In the genomic region with DNA sequence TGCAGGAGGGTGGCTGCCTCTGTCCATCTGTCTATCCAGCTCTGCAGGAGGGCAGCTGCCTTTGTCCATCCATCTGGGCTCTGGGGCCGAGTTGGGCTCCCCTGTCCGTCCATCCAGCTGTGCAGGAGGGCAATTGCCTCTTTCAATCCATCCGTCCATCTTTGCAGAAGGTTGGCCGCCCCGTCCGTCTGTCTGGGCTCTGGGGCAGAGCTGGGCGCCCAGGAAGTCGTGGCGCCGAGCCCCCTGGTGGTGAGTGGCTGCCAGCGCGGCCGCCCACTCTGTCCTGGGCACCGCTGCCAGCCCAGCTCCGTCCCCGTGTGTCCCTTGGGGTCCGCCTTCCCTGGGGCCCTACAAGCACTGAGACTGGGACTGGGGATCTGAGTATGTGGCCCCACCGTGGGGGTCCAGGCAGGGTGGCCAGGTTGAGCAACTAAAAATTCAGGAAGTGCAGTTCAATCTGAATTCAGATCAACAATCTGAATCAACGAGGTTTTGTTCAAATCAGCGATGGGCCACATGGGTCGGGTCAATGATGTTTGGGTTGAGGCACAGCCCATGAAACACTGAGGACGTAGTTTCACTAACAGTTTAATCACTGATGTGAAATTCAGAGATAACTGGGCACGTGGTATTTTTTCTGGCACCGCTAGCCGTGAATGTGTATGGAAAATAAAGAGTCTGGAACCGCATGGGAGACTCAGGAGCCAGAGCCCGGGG, we compare ENCODE assay signal across 8 cellular contexts.
DNase-seq lines count a peak whose midpoint lies in the region; ATAC-seq, FAIRE-seq and TF ChIP-seq lines count a peak whose summit lies in the region.

No MANE protein-coding gene starts in this region.

- H3K27ac ChIP-seq in RWPE1 (no peak overlapping the region), GM12878 (ENCODE audit: control insufficient read depth, insufficient read depth) (no peak overlapping the region), sigmoid colon (no peak overlapping the region)

- WGBS in GM12878 (ENCODE audit: insufficient coverage, insufficient replicate concordance, low lambda C conversion rate, missing lambda C conversion rate): 22% methylated on average over 27 of the region's 27 CpGs
- 27 to 61% methylated on average over 27 of the region's 27 CpGs for WGBS in sigmoid colon, 2 donors

- ATAC-seq in GM12878 (no peak), GM19023 (IDR thresholded peaks at IDR 0.05; ENCODE audit: unreplicated experiment) (no peak)

- TF ChIP-seq RAD21 in GM12878 (IDR thresholded peaks at IDR 0.05; ENCODE audit: insufficient read depth, low read depth, low read length): no peak

- H3K27me3 ChIP-seq in GM12878 (replicated peaks in 1 of 2; ENCODE audit: control insufficient read depth in 2 of 2, insufficient read depth in 2 of 2, low read length in 1 of 2): no peaks in the 10 kb centered on the region
- peaks cover 0 to 94% (median 31%) of the 10 kb centered on the region in 3 donors for H3K27me3 ChIP-seq in sigmoid colon

- TF ChIP-seq POLR2A in GM12878 (IDR thresholded peaks at IDR 0.05; ENCODE audit: low read depth, low read length): no peak
- TF ChIP-seq POLR2A in sigmoid colon (IDR thresholded peaks at IDR 0.05): no peak

- no peak for FAIRE-seq in GM12878 (lab: Jason Lieb, UNC)

- H2AFZ ChIP-seq in GM12878 (ENCODE audit: control insufficient read depth, low read depth, low read length): no peak overlapping the region

- H3K79me2 ChIP-seq in GM12878 (ENCODE audit: control insufficient read depth, insufficient read depth, low read length): no peaks in the 10 kb centered on the region

- intact Hi-C loops in GM12878 (cut with micrococcal nuclease; ENCODE audit: unreplicated experiment): no loop called here
- intact Hi-C loops in sigmoid colon (cut with DNase I): no loop called here

- POLR2A ChIA-PET in RWPE1 (lab: Yijun Ruan, JAX; ENCODE audit: low non-redundant PET) (no interaction called here), GM12878 (lab: Charles Lee) (no interaction called here)

- H3K4me1 ChIP-seq in GM12878 (ENCODE audit: control insufficient read depth, insufficient read depth, low read length) (no peaks in the 10 kb centered on the region), sigmoid colon (no peaks in the 10 kb centered on the region)

- H3K9me3 ChIP-seq in GM12878 (replicated peaks; ENCODE audit: control insufficient read depth, insufficient read depth, low read length) (no peaks in the 10 kb centered on the region; the same call in 2 of the 3 replicates), sigmoid colon (no peaks in the 10 kb centered on the region)

- RAD21 ChIA-PET in GM12878 (lab: Charles Lee; ENCODE audit: unreplicated experiment): no interaction called here

- DNase-seq in GM12865 (ENCODE audit: low read depth): peak; percentile 4
- no peak for DNase-seq in RWPE1 (ENCODE audit: low spot score)
- no peak for DNase-seq in GM12878 (ENCODE audit: low read depth, low spot score)
- DNase-seq in sigmoid colon: no peak
- no peak for DNase-seq in islet precursor cell
- DNase-seq in NCI-H345 (lab: John Stamatoyannopoulos, UW): no peak
- no peak for DNase-seq in epidermal melanocyte (ENCODE audit: insufficient read length, low spot score)

- SMC1A ChIA-PET in GM12878 (lab: Charles Lee; ENCODE audit: uncharacterized antibody, unreplicated experiment): no interaction called here

- in situ Hi-C loops in GM12878 (cut with MboI): no loop called here

- H3K4me3 ChIP-seq in GM12865 (ENCODE audit: low read depth, low read length): no peak overlapping the region
- H3K4me3 ChIP-seq in GM12878: no peak overlapping the region
- no peak overlapping the region for H3K4me3 ChIP-seq in sigmoid colon

- H3K36me3 ChIP-seq in GM12878 (ENCODE audit: control insufficient read depth in 2 of 2, insufficient read depth in 2 of 2, low read length in 1 of 2) (no peaks in the 10 kb centered on the region), sigmoid colon (no peaks in the 10 kb centered on the region)

- TF ChIP-seq EP300 in GM12878 (IDR thresholded peaks at IDR 0.05; ENCODE audit: borderline replicate concordance in 1 of 2, control insufficient read depth in 1 of 2, low read depth in 2 of 2, low read length in 2 of 2): no peak
- no peak for TF ChIP-seq EP300 in sigmoid colon (IDR thresholded peaks at IDR 0.05)

- CTCF ChIA-PET in RWPE1 (lab: Yijun Ruan, JAX): interaction anchor here (0.6 kb wide), 2 partner anchors 9 to 13 kb away, joined by 3 to 4 read pairs; no protein-coding TSS in a partner anchor
- CTCF ChIA-PET in GM12878 (lab: Yijun Ruan, JAX): interaction anchor here (0.6 kb wide), 1 partner anchor 727 kb away, joined by 3 read pairs; a partner anchor contains a TSS

- H4K20me1 ChIP-seq in GM12878 (ENCODE audit: control insufficient read depth, insufficient read depth): no peaks in the 10 kb centered on the region

- BruUV-seq in GM12878 (replicated peaks; lab: Mats Ljungman, UMichigan): no TSS peak

- H3K9ac ChIP-seq in GM12878 (ENCODE audit: control insufficient read depth, insufficient read depth, low read length): no peak overlapping the region

- H3K4me2 ChIP-seq in GM12878 (ENCODE audit: control insufficient read depth, insufficient read depth): no peak overlapping the region

- TF ChIP-seq CTCF in GM12865 (IDR thresholded peaks at IDR 0.05; ENCODE audit: insufficient read depth, low read depth, low read length, missing control alignments): peak; percentile 48
- 0 out of 2 replicates have a peak, but pooled peaks have one; percentile 10 for TF ChIP-seq CTCF in RWPE1 (conservative IDR thresholded peaks at IDR 0.05; ENCODE audit: low read depth)
- TF ChIP-seq CTCF in GM12878 (IDR thresholded peaks at IDR 0.05 in 2 of 3, conservative IDR thresholded peaks at IDR 0.05 in 1 of 3; ENCODE audit: control insufficient read depth in 2 of 3, extremely low read depth in 1 of 3, insufficient read depth in 1 of 3, low read depth in 3 of 3, low read length in 3 of 3): peak; percentile 9 to 51 (median 51); a peak in 3 of 6 replicates
- TF ChIP-seq CTCF in sigmoid colon (IDR thresholded peaks at IDR 0.05): peak in 3 of 4 experiments; percentile 59 to 62 (median 59)

TF ChIP-seq in GM12878, 131 proteins besides CTCF, POLR2A, EP300 and RAD21 (continues in another document):
- TF ChIP-seq, protein P1, sequence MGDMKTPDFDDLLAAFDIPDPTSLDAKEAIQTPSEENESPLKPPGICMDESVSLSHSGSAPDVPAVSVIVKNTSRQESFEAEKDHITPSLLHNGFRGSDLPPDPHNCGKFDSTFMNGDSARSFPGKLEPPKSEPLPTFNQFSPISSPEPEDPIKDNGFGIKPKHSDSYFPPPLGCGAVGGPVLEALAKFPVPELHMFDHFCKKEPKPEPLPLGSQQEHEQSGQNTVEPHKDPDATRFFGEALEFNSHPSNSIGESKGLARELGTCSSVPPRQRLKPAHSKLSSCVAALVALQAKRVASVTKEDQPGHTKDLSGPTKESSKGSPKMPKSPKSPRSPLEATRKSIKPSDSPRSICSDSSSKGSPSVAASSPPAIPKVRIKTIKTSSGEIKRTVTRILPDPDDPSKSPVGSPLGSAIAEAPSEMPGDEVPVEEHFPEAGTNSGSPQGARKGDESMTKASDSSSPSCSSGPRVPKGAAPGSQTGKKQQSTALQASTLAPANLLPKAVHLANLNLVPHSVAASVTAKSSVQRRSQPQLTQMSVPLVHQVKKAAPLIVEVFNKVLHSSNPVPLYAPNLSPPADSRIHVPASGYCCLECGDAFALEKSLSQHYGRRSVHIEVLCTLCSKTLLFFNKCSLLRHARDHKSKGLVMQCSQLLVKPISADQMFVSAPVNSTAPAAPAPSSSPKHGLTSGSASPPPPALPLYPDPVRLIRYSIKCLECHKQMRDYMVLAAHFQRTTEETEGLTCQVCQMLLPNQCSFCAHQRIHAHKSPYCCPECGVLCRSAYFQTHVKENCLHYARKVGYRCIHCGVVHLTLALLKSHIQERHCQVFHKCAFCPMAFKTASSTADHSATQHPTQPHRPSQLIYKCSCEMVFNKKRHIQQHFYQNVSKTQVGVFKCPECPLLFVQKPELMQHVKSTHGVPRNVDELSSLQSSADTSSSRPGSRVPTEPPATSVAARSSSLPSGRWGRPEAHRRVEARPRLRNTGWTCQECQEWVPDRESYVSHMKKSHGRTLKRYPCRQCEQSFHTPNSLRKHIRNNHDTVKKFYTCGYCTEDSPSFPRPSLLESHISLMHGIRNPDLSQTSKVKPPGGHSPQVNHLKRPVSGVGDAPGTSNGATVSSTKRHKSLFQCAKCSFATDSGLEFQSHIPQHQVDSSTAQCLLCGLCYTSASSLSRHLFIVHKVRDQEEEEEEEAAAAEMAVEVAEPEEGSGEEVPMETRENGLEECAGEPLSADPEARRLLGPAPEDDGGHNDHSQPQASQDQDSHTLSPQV (IDR thresholded peaks at IDR 0.05): no peak
- TF ChIP-seq NBN (IDR thresholded peaks at IDR 0.05) (no peak), PAX8 (IDR thresholded peaks at IDR 0.05) (no peak), BRCA1 (IDR thresholded peaks at IDR 0.05; ENCODE audit: low read depth, low read length) (no peak), FOS (IDR thresholded peaks at IDR 0.05; ENCODE audit: borderline replicate concordance, extremely low read depth, insufficient read length) (no peak)
- TF ChIP-seq, protein P2, sequence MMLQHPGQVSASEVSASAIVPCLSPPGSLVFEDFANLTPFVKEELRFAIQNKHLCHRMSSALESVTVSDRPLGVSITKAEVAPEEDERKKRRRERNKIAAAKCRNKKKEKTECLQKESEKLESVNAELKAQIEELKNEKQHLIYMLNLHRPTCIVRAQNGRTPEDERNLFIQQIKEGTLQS (IDR thresholded peaks at IDR 0.05; ENCODE audit: borderline replicate concordance, extremely low read depth, low read depth, low read length): no peak
- TF ChIP-seq, protein P3, sequence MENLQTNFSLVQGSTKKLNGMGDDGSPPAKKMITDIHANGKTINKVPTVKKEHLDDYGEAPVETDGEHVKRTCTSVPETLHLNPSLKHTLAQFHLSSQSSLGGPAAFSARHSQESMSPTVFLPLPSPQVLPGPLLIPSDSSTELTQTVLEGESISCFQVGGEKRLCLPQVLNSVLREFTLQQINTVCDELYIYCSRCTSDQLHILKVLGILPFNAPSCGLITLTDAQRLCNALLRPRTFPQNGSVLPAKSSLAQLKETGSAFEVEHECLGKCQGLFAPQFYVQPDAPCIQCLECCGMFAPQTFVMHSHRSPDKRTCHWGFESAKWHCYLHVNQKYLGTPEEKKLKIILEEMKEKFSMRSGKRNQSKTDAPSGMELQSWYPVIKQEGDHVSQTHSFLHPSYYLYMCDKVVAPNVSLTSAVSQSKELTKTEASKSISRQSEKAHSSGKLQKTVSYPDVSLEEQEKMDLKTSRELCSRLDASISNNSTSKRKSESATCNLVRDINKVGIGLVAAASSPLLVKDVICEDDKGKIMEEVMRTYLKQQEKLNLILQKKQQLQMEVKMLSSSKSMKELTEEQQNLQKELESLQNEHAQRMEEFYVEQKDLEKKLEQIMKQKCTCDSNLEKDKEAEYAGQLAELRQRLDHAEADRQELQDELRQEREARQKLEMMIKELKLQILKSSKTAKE (IDR thresholded peaks at IDR 0.05; ENCODE audit: low read depth, poor library complexity, severe bottlenecking): no peak
